ENCODE assay signal across 9 cellular contexts in the genomic region with DNA sequence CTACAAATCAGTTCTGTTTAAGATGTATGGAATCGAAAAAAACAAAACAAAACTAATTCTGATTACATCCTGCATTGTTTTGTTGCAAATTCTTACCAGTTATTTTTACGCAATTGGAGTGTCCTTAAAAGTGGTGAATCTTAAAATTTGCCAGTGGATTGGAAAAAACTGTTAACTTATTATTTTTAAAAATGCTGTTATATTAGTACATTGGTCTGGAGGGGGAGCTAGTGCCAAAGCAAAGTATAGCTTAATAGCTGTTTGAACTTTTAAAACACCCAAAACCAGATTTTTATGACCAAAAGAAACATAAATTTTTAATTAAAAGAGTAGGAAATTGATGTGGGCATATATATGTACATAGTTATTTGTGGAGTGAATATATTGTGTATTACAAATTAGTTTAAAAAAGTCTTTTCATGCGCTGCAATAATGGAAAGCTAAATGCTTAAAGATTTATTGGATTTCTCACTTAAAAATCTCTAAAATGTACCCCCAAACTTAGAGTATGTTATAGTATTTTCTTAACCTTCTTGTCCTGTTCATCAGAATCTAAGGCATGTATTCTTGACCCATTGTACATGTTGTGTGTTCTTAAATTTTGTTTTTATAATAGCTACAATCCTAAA. TPM values are rescaled to one million over a fixed set of nuclear protein-coding genes. Genes with fewer than 3 reads are reported as not detected.
DNase-seq lines count a peak whose midpoint lies in the region; ATAC-seq and TF ChIP-seq lines count a peak whose summit lies in the region.
"Had no signal": no experiment of that assay in that cellular context is flagged by ENCODE, and none has a peak within 500 bp of the region (broad histone marks: within the 10 kb centered on the region; RNA-seq: fewer than 3 reads in every experiment).

No MANE protein-coding gene starts in this region.

- in situ Hi-C loops in G401 (cut with HindIII; ENCODE audit: low sequenced_read_pairs): no loop called here

- DNase-seq in AG09319 (ENCODE audit: extremely low read depth, low read depth) (no peak), G401 (ENCODE audit: low spot score) (peak; percentile 72), NCI-H345 (lab: John Stamatoyannopoulos, UW) (peak; percentile 14), cerebellar cortex (ENCODE audit: low spot score) (peak; percentile 69), myocyte (ENCODE audit: low read depth) (peak; percentile 59), D341Med (ENCODE audit: low spot score) (no peak)

- no peak for ATAC-seq in GM19467 (IDR thresholded peaks at IDR 0.05; ENCODE audit: unreplicated experiment)
- no peak for ATAC-seq in activated CD4-positive, CD25-positive, alpha-beta regulatory T cell treated with anti-CD3 and anti-CD28 coated beads, Interleukin-2, amount 50 U/mL, for 24 hours
- ATAC-seq: mucosa of descending colon had no signal

- peak; percentile 59 for TF ChIP-seq CTCF in AG09319 (IDR thresholded peaks at IDR 0.05; ENCODE audit: low read depth, low read length)

RNA-seq across cellular contexts. Expression of gene FUT8, which starts 2.5 kb away (rescaled TPM):
- 28.3 and 43.1 TPM in 2 replicates for total RNA-seq in G401 (2014; rRNA removed; shearing (Covaris generic))
- total RNA-seq in myocyte: 22.2 and 42.6 TPM in 2 replicates
- polyA plus RNA-seq in myocyte (2012): 9.1 TPM

Comparison
In these comparisons a context has a peak if more than half of its experiments do, and no peak if none do; other contexts are left out.
1. DNase-seq: peak in G401 (single experiment), NCI-H345 (single experiment), cerebellar cortex (single experiment) and myocyte (single experiment); none in AG09319 (single experiment) and D341Med (single experiment).